In the genomic region with DNA sequence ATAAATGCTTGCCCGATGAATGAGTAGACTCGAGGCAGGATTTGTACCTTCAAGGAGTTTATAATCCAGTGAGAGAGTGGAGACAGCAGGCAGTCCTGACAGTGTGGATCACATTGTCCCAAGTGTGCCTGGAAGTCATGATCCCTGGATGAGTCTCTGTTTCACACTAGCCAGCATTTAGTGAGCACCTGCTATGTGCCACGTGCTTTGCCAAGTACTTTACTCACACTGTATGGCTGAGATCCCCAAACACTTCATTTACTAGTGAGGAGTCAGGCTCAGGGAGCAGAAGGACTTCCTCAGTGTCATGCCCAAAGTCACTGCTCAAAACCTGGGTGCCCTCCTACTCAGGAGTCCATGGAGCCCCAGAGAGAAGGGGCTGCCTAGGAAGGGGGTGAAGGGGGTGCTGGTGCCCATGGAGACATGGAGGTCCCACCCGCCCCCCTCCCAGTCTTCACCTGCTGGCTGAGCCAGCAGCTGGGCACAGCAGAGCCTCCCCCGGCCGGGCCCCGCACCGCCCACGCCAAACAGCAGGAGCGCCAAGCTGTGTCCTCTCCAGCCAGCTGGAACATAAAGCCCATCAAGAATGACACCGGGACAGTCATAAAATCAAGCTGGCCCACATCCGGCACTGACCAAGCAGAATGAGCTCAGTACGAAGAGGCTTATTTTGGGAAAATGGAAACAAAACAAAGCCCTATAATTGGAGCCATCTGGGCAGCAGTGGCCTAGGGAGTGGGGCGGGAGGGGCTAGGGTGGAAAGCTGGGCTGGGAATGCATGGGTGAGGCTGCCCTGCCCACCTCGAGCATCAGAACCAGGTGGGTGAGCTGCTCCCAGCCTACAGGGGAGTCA, we compare ENCODE assay signal across 11 cellular contexts. TPM values are rescaled to one million over a fixed set of nuclear protein-coding genes. Genes with fewer than 3 reads are reported as not detected.
DNase-seq lines count a peak whose midpoint lies in the region; TF ChIP-seq lines count a peak whose summit lies in the region.
"Had no signal": no experiment of that assay in that cellular context is flagged by ENCODE, and none has a peak within 500 bp of the region (broad histone marks: within the 10 kb centered on the region; RNA-seq: fewer than 3 reads in every experiment).

No MANE protein-coding gene starts in this region.

- H3K36me3 ChIP-seq in suprapubic skin, result no peaks in the 10 kb centered on the region
- no peaks in the 10 kb centered on the region for H3K36me3 ChIP-seq in brain microvascular endothelial cell (replicated peaks)
- H3K36me3 ChIP-seq: sigmoid colon had no signal

- DNase-seq in GM04503 (ENCODE audit: low read depth), result peak; percentile 57
- peak; percentile 21 for DNase-seq in NCI-H748 treated with DMSO at 0.1 percent for 48 hours (lab: John Stamatoyannopoulos, UW)
- peak; percentile 54 for DNase-seq in hepatic stellate cell (ENCODE audit: low spot score)
- DNase-seq in suprapubic skin (ENCODE audit: low spot score in 2 of 2), result peak in 1 of 2 donors; percentile 80
- no peak for DNase-seq in dermis blood vessel endothelial cell
- no peak for DNase-seq in brain microvascular endothelial cell
- no peak for DNase-seq in activated gamma-delta T cell (lab: John Stamatoyannopoulos, UW)
- no peak for DNase-seq in SW 1271 (lab: John Stamatoyannopoulos, UW)
- DNase-seq: activated CD8-positive, alpha-beta memory T cell treated with anti-CD3 and anti-CD28 coated beads, Interleukin-2, amount 50 U/mL, for 48 hours; amniotic stem cell; sigmoid colon had no signal

- peaks cover 2% of the 10 kb centered on the region for H3K4me1 ChIP-seq in suprapubic skin

- peak overlapping the region; percentile 85 for H3K27ac ChIP-seq in suprapubic skin
- no peak overlapping the region for H3K27ac ChIP-seq in brain microvascular endothelial cell

- H3K27me3 ChIP-seq in suprapubic skin (peaks cover 24% of the 10 kb centered on the region), brain microvascular endothelial cell (replicated peaks) (peaks cover 59% of the 10 kb centered on the region)
- H3K27me3 ChIP-seq: sigmoid colon had no signal

- H3K4me3 ChIP-seq in suprapubic skin, result no peak overlapping the region
- H3K4me3 ChIP-seq in brain microvascular endothelial cell (ENCODE audit: low read depth, low read length), result no peak overlapping the region
- H3K4me3 ChIP-seq: sigmoid colon had no signal

- in situ Hi-C loops in brain microvascular endothelial cell (cut with HindIII; ENCODE audit: low pct_ligation_motif_present, low sequenced_read_pairs), result no loop called here

- TF ChIP-seq CTCF in suprapubic skin (IDR thresholded peaks at IDR 0.05) (no peak), brain microvascular endothelial cell (IDR thresholded peaks at IDR 0.05; ENCODE audit: low read depth, low read length, missing control alignments) (no peak)

- no peaks in the 10 kb centered on the region for H3K9me3 ChIP-seq in suprapubic skin
- H3K9me3 ChIP-seq: sigmoid colon had no signal

- no peak for TF ChIP-seq EP300 in suprapubic skin (IDR thresholded peaks at IDR 0.05)

- no peak for TF ChIP-seq POLR2A in suprapubic skin (IDR thresholded peaks at IDR 0.05)

- WGBS in suprapubic skin, result 47% methylated on average over 8 of the region's 15 CpGs

RNA-seq across cellular contexts. Expression of a gene that starts 10.6 kb away (rescaled TPM):
- total RNA-seq in suprapubic skin, result 10 to 100 TPM in 1 of 4 donors, 1 to 10 TPM in 3; 4.0 to 16.9 (median 5.2) TPM
- 0.51 and 4.7 TPM in 2 replicates for total RNA-seq in dermis blood vessel endothelial cell

Comparison
In these comparisons a context has a peak if more than half of its experiments do, and no peak if none do; other contexts are left out.
1. DNase-seq: peak in GM04503 (single experiment), NCI-H748 treated with DMSO at 0.1 percent for 48 hours (single experiment) and hepatic stellate cell (single experiment); none in dermis blood vessel endothelial cell (single experiment), brain microvascular endothelial cell (single experiment), activated gamma-delta T cell (single experiment) and SW 1271 (0 of 2).